Comparison of ENCODE assay signal across 8 cellular contexts in the genomic region with DNA sequence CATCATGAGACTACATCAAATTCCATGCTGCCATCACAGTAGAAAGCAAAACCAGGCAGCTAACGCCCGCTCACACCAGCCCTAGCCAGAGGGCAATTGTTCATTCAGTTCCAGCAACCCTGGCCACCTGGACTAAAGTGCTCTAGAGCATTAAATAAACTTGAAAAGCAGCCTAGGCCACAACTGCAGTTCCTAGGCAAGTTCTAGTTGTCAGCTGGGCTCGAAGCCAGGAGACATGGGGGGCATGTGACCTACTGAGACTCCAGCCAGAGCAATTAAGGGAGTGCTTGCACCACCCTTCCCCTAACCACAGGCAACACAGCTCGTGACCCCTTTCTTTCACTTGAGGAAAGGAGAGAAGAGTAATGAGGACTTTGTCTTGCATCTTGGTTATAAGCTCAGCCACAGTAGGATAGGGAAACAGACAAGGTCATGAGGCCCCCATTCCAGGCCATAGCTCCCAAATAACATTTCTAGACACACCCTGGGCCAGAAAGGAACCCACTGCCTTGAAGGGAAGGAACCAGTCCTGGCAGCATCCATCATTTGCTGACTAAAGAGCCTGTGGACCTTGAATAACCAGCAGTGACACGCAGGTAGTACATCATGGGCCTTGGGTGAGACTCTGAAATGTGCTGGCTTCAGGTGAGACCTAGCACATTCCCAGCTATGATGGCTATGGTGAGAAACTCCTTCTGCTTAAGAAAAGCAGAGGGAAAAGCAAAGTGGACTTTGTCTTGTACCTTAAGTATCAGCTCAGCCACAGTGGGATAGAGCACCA.
DNase-seq lines count a peak whose midpoint lies in the region; ATAC-seq, FAIRE-seq and TF ChIP-seq lines count a peak whose summit lies in the region.

No MANE protein-coding gene starts in this region.

- H3K9me2 ChIP-seq in HCT116 (ENCODE audit: insufficient read depth) = no peaks in the 10 kb centered on the region

- peaks cover 55% of the 10 kb centered on the region for H3K79me2 ChIP-seq in HCT116 (ENCODE audit: insufficient read depth, low read length)

- TF ChIP-seq RAD21 in HCT116 (IDR thresholded peaks at IDR 0.05; ENCODE audit: low read depth) = no peak

- no peak for DNase-seq in HCT116 (ENCODE audit: low read depth, low spot score)
- DNase-seq in RWPE1 (ENCODE audit: low spot score) = no peak
- peak; percentile 35 for DNase-seq in fibroblast of the conjunctiva (ENCODE audit: low read depth)
- peak; percentile 77 for DNase-seq in sigmoid colon
- DNase-seq in D721Med (ENCODE audit: insufficient read length, low spot score) = no peak

- intact Hi-C loops in HCT116 (cut with micrococcal nuclease) (no loop called here), sigmoid colon (cut with DNase I) (no loop called here)

- TF ChIP-seq EP300 in sigmoid colon (IDR thresholded peaks at IDR 0.05) = no peak

- no peak for TF ChIP-seq POLR2A in HCT116 (IDR thresholded peaks at IDR 0.05; ENCODE audit: borderline replicate concordance, extremely low read depth, insufficient read depth, insufficient read length)
- TF ChIP-seq POLR2A in sigmoid colon (IDR thresholded peaks at IDR 0.05) = no peak

- H3K9ac ChIP-seq in HCT116 (ENCODE audit: low read length) = no peak overlapping the region

- H3K9me3 ChIP-seq in HCT116 (ENCODE audit: control insufficient read depth in 1 of 2, insufficient read depth in 1 of 2, low read depth in 1 of 2, low read length in 2 of 2) (peaks cover 10% of the 10 kb centered on the region in 2 experiments; a peak in 3 of 4 replicates), sigmoid colon (peaks cover 0 to 10% (median 1%) of the 10 kb centered on the region in 4 donors)

- 0 out of 2 replicates have a peak, but pooled peaks cover 6% of the 10 kb centered on the region for H4K20me1 ChIP-seq in HCT116 (ENCODE audit: insufficient read depth)

- H3K4me1 ChIP-seq in HCT116 (ENCODE audit: control insufficient read depth in 1 of 2, insufficient read depth in 2 of 2, low read length in 2 of 2) (peaks cover 5 to 24% of the 10 kb centered on the region in 2 experiments; a peak in 2 of 4 replicates), sigmoid colon (peaks cover 0 to 11% (median 8%) of the 10 kb centered on the region in 4 donors)

- FAIRE-seq in D721Med (lab: Jason Lieb, UNC) = no peak

- RAD21 ChIA-PET in HCT116 (lab: Charles Lee; ENCODE audit: low non-redundant PET in 1 of 2, low total read pairs in 2 of 2, uncharacterized antibody in 2 of 2, unreplicated experiment in 2 of 2) = no interaction called here

- H3K27ac ChIP-seq in HCT116 (ENCODE audit: low read depth, low read length) (no peak overlapping the region), RWPE1 (peak overlapping the region; percentile 66), sigmoid colon (no peak overlapping the region)

- no peak overlapping the region for H3K4me3 ChIP-seq in HCT116 (replicated peaks in 1 of 2; ENCODE audit: low read depth in 1 of 2, low read length in 2 of 2)
- H3K4me3 ChIP-seq in sigmoid colon = no peak overlapping the region

- BruUV-seq in HCT116 (replicated peaks; lab: Mats Ljungman, UMichigan) = no TSS peak

- CTCF ChIA-PET in HCT116 (lab: Charles Lee) (no interaction called here), RWPE1 (lab: Yijun Ruan, JAX) (interaction anchor here (0.6 to 1.2 kb wide), 3 partner anchors 53 to 519 kb away, joined by 3 to 5 read pairs (median 3); no protein-coding TSS in a partner anchor)

- no peaks in the 10 kb centered on the region; a peak in 1 of 4 replicates for H3K36me3 ChIP-seq in HCT116 (ENCODE audit: control insufficient read depth in 1 of 2, insufficient read depth in 2 of 2, low read length in 2 of 2)
- peaks cover 0 to 13% (median 2%) of the 10 kb centered on the region in 4 donors for H3K36me3 ChIP-seq in sigmoid colon

- no peak overlapping the region for H2AFZ ChIP-seq in HCT116 (ENCODE audit: low read depth, low read length, poor library complexity, severe bottlenecking)

- H3K27me3 ChIP-seq in HCT116 (ENCODE audit: insufficient read depth, low read length) (no peaks in the 10 kb centered on the region), sigmoid colon (no peaks in the 10 kb centered on the region)

- POLR2A ChIA-PET in HCT116 (lab: Charles Lee) (no interaction called here), RWPE1 (lab: Yijun Ruan, JAX; ENCODE audit: low non-redundant PET) (no interaction called here)

- peak; percentile 46; the same call in 1 of the 2 replicates for ATAC-seq in HCT116
- no peak for ATAC-seq in GM21737 (IDR thresholded peaks at IDR 0.05; ENCODE audit: unreplicated experiment)
- no peak for ATAC-seq in HG03097 (IDR thresholded peaks at IDR 0.05; ENCODE audit: low FRiP score, unreplicated experiment)
- ATAC-seq in GM18498 (IDR thresholded peaks at IDR 0.05; ENCODE audit: unreplicated experiment) = no peak

- H3K4me2 ChIP-seq in HCT116 (ENCODE audit: low read length) = no peak overlapping the region

- TF ChIP-seq CTCF in HCT116 (IDR thresholded peaks at IDR 0.05 in 2 of 3, conservative IDR thresholded peaks at IDR 0.05 in 1 of 3; ENCODE audit: borderline replicate concordance in 1 of 3, insufficient read depth in 1 of 3, low read depth in 2 of 3, low read length in 2 of 3) (no peak), RWPE1 (conservative IDR thresholded peaks at IDR 0.05; ENCODE audit: low read depth) (no peak), sigmoid colon (IDR thresholded peaks at IDR 0.05) (no peak), D721Med (IDR thresholded peaks at IDR 0.05; ENCODE audit: insufficient read depth, missing control alignments) (no peak)

- WGBS in sigmoid colon, 2 donors = 69 to 79% methylated on average over 5 of the region's 5 CpGs

TF ChIP-seq in HCT116, 20 proteins besides CTCF, POLR2A, EP300 and RAD21:
- no peak for TF ChIP-seq YY1 (IDR thresholded peaks at IDR 0.05; ENCODE audit: extremely low read depth, insufficient replicate concordance, low read depth, low read length)
- TF ChIP-seq ZBTB33 (IDR thresholded peaks at IDR 0.05; ENCODE audit: extremely low read depth, insufficient replicate concordance, low read length) = no peak
- TF ChIP-seq TCF7L2 (IDR thresholded peaks at IDR 0.05; ENCODE audit: borderline replicate concordance, extremely low read depth, insufficient read depth, insufficient read length) = no peak
- no peak for TF ChIP-seq ELF1 (IDR thresholded peaks at IDR 0.05; ENCODE audit: borderline replicate concordance, low read depth)
- no peak for TF ChIP-seq EZH2phosphoT487 (IDR thresholded peaks at IDR 0.05; ENCODE audit: borderline replicate concordance)
- no peak for TF ChIP-seq JUND (IDR thresholded peaks at IDR 0.05)
- TF ChIP-seq SP1 (IDR thresholded peaks at IDR 0.05; ENCODE audit: low read depth) = no peak
- no peak for TF ChIP-seq CEBPB (IDR thresholded peaks at IDR 0.05; ENCODE audit: low read depth)
- TF ChIP-seq SIN3A (IDR thresholded peaks at IDR 0.05; ENCODE audit: low read depth) = no peak
- TF ChIP-seq ZNF274 (IDR thresholded peaks at IDR 0.05; ENCODE audit: low read depth, low read length) = no peak
- no peak for TF ChIP-seq EZH2 (IDR thresholded peaks at IDR 0.05)
- TF ChIP-seq SRF (IDR thresholded peaks at IDR 0.05; ENCODE audit: low read depth) = no peak
- no peak for TF ChIP-seq EGR1 (IDR thresholded peaks at IDR 0.05; ENCODE audit: low read depth)
- TF ChIP-seq ZFX (IDR thresholded peaks at IDR 0.05) = no peak
- TF ChIP-seq REST (IDR thresholded peaks at IDR 0.05; ENCODE audit: low read depth) = no peak

Comparison
In these comparisons a context has a peak if more than half of its experiments do, and no peak if none do; other contexts are left out.
1. DNase-seq: peak in fibroblast of the conjunctiva (single experiment) and sigmoid colon (single experiment); none in HCT116 (single experiment), RWPE1 (single experiment) and D721Med (single experiment).